In the genomic region with DNA sequence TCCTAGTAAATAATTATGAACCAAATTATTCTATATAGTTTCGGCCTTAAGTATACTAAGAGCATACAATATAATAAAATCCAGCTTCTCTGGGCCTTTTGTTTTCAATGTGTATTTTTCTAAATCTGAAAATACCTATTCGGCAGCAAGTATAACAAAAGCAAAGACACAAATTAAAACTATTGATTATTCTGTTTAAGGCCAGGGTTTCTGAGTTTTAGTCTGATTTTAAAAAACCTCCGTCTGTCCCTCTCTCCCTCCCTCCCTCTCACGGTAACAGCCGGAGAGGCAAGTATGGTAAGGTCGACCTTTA, we compare ENCODE assay signal across 1 cellular context.
TF ChIP-seq lines count a peak whose summit lies in the region.

No MANE protein-coding gene starts in this region.

TF ChIP-seq in HepG2, 621 proteins besides CTCF, POLR2A, EP300 and RAD21 (continues in another document):
- no peak for TF ChIP-seq ZNF3 (CRISPR knock-in tag; IDR thresholded peaks at IDR 0.05)
- TF ChIP-seq XRCC5 (optimal IDR thresholded peaks at IDR 0.05; ENCODE audit: low read length): no peak
- 0 out of 2 replicates have a peak, but pooled peaks have one; percentile 21 for TF ChIP-seq SSRP1 (CRISPR knock-in tag; IDR thresholded peaks at IDR 0.05)
- 0 out of 2 replicates have a peak, but pooled peaks have one; percentile 31 for TF ChIP-seq ZNF670 (CRISPR knock-in tag; IDR thresholded peaks at IDR 0.05; ENCODE audit: borderline replicate concordance)
- peak; percentile 61; the same call in 1 of the 2 replicates for TF ChIP-seq SAP130 (CRISPR knock-in tag; IDR thresholded peaks at IDR 0.05; ENCODE audit: low read depth)
- TF ChIP-seq SNRNP70 (IDR thresholded peaks at IDR 0.05; ENCODE audit: low read depth, low read length): no peak
- no peak for TF ChIP-seq KDM4B (CRISPR knock-in tag; IDR thresholded peaks at IDR 0.05)
- TF ChIP-seq EZH2 (conservative IDR thresholded peaks at IDR 0.05; ENCODE audit: low read depth, low read length): no peak
- TF ChIP-seq ZNF878 (CRISPR knock-in tag; IDR thresholded peaks at IDR 0.05): 0 out of 2 replicates have a peak, but pooled peaks have one; percentile 53
- no peak for TF ChIP-seq ZNF720 (CRISPR knock-in tag; IDR thresholded peaks at IDR 0.05)
- TF ChIP-seq, protein P1, sequence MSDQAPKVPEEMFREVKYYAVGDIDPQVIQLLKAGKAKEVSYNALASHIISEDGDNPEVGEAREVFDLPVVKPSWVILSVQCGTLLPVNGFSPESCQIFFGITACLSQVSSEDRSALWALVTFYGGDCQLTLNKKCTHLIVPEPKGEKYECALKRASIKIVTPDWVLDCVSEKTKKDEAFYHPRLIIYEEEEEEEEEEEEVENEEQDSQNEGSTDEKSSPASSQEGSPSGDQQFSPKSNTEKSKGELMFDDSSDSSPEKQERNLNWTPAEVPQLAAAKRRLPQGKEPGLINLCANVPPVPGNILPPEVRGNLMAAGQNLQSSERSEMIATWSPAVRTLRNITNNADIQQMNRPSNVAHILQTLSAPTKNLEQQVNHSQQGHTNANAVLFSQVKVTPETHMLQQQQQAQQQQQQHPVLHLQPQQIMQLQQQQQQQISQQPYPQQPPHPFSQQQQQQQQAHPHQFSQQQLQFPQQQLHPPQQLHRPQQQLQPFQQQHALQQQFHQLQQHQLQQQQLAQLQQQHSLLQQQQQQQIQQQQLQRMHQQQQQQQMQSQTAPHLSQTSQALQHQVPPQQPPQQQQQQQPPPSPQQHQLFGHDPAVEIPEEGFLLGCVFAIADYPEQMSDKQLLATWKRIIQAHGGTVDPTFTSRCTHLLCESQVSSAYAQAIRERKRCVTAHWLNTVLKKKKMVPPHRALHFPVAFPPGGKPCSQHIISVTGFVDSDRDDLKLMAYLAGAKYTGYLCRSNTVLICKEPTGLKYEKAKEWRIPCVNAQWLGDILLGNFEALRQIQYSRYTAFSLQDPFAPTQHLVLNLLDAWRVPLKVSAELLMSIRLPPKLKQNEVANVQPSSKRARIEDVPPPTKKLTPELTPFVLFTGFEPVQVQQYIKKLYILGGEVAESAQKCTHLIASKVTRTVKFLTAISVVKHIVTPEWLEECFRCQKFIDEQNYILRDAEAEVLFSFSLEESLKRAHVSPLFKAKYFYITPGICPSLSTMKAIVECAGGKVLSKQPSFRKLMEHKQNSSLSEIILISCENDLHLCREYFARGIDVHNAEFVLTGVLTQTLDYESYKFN (CRISPR knock-in tag; conservative IDR thresholded peaks at IDR 0.05): 0 out of 2 replicates have a peak, but pooled peaks have one; percentile 63
- TF ChIP-seq, protein P2, sequence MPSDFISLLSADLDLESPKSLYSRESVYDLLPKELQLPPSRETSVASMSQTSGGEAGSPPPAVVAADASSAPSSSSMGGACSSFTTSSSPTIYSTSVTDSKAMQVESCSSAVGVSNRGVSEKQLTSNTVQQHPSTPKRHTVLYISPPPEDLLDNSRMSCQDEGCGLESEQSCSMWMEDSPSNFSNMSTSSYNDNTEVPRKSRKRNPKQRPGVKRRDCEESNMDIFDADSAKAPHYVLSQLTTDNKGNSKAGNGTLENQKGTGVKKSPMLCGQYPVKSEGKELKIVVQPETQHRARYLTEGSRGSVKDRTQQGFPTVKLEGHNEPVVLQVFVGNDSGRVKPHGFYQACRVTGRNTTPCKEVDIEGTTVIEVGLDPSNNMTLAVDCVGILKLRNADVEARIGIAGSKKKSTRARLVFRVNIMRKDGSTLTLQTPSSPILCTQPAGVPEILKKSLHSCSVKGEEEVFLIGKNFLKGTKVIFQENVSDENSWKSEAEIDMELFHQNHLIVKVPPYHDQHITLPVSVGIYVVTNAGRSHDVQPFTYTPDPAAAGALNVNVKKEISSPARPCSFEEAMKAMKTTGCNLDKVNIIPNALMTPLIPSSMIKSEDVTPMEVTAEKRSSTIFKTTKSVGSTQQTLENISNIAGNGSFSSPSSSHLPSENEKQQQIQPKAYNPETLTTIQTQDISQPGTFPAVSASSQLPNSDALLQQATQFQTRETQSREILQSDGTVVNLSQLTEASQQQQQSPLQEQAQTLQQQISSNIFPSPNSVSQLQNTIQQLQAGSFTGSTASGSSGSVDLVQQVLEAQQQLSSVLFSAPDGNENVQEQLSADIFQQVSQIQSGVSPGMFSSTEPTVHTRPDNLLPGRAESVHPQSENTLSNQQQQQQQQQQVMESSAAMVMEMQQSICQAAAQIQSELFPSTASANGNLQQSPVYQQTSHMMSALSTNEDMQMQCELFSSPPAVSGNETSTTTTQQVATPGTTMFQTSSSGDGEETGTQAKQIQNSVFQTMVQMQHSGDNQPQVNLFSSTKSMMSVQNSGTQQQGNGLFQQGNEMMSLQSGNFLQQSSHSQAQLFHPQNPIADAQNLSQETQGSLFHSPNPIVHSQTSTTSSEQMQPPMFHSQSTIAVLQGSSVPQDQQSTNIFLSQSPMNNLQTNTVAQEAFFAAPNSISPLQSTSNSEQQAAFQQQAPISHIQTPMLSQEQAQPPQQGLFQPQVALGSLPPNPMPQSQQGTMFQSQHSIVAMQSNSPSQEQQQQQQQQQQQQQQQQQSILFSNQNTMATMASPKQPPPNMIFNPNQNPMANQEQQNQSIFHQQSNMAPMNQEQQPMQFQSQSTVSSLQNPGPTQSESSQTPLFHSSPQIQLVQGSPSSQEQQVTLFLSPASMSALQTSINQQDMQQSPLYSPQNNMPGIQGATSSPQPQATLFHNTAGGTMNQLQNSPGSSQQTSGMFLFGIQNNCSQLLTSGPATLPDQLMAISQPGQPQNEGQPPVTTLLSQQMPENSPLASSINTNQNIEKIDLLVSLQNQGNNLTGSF (CRISPR knock-in tag; IDR thresholded peaks at IDR 0.05): no peak
- TF ChIP-seq ZNF207 (IDR thresholded peaks at IDR 0.05; ENCODE audit: borderline replicate concordance): no peak
- no peak for TF ChIP-seq RFXANK (CRISPR knock-in tag; IDR thresholded peaks at IDR 0.05)
- TF ChIP-seq SRF (IDR thresholded peaks at IDR 0.05; ENCODE audit: low read depth, low read length): peak; percentile 51; the same call in 1 of the 2 replicates
- TF ChIP-seq CEBPG (CRISPR knock-in tag; IDR thresholded peaks at IDR 0.05): 0 out of 2 replicates have a peak, but pooled peaks have one; percentile 10
- TF ChIP-seq ZBTB42 (CRISPR knock-in tag; IDR thresholded peaks at IDR 0.05): no peak
- no peak for TF ChIP-seq AGO1 (IDR thresholded peaks at IDR 0.05; ENCODE audit: low read depth, low read length, poor library complexity, severe bottlenecking)
- no peak for TF ChIP-seq ETV5 (CRISPR knock-in tag; IDR thresholded peaks at IDR 0.05; ENCODE audit: borderline replicate concordance)
- no peak for TF ChIP-seq HNF4G (IDR thresholded peaks at IDR 0.05; ENCODE audit: borderline replicate concordance, low read depth, low read length)
- TF ChIP-seq HNF4G (CRISPR knock-in tag; IDR thresholded peaks at IDR 0.05; ENCODE audit: borderline replicate concordance, low read depth): no peak
- TF ChIP-seq ZNF430 (CRISPR knock-in tag; IDR thresholded peaks at IDR 0.05): 0 out of 2 replicates have a peak, but pooled peaks have one; percentile 52
- no peak for TF ChIP-seq HDAC6 (IDR thresholded peaks at IDR 0.05; ENCODE audit: low read depth, low read length)
- TF ChIP-seq, protein P3, sequence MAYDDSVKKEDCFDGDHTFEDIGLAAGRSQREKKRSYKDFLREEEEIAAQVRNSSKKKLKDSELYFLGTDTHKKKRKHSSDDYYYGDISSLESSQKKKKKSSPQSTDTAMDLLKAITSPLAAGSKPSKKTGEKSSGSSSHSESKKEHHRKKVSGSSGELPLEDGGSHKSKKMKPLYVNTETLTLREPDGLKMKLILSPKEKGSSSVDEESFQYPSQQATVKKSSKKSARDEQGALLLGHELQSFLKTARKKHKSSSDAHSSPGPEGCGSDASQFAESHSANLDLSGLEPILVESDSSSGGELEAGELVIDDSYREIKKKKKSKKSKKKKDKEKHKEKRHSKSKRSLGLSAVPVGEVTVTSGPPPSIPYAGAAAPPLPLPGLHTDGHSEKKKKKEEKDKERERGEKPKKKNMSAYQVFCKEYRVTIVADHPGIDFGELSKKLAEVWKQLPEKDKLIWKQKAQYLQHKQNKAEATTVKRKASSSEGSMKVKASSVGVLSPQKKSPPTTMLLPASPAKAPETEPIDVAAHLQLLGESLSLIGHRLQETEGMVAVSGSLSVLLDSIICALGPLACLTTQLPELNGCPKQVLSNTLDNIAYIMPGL (CRISPR knock-in tag; IDR thresholded peaks at IDR 0.05; ENCODE audit: borderline replicate concordance in 1 of 2, low read depth in 1 of 2): peak in 1 of 2 experiments; percentile 50; a peak in 1 of 4 replicates
- TF ChIP-seq, protein P4, sequence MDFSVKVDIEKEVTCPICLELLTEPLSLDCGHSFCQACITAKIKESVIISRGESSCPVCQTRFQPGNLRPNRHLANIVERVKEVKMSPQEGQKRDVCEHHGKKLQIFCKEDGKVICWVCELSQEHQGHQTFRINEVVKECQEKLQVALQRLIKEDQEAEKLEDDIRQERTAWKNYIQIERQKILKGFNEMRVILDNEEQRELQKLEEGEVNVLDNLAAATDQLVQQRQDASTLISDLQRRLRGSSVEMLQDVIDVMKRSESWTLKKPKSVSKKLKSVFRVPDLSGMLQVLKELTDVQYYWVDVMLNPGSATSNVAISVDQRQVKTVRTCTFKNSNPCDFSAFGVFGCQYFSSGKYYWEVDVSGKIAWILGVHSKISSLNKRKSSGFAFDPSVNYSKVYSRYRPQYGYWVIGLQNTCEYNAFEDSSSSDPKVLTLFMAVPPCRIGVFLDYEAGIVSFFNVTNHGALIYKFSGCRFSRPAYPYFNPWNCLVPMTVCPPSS (IDR thresholded peaks at IDR 0.05): no peak
- TF ChIP-seq, protein P5, sequence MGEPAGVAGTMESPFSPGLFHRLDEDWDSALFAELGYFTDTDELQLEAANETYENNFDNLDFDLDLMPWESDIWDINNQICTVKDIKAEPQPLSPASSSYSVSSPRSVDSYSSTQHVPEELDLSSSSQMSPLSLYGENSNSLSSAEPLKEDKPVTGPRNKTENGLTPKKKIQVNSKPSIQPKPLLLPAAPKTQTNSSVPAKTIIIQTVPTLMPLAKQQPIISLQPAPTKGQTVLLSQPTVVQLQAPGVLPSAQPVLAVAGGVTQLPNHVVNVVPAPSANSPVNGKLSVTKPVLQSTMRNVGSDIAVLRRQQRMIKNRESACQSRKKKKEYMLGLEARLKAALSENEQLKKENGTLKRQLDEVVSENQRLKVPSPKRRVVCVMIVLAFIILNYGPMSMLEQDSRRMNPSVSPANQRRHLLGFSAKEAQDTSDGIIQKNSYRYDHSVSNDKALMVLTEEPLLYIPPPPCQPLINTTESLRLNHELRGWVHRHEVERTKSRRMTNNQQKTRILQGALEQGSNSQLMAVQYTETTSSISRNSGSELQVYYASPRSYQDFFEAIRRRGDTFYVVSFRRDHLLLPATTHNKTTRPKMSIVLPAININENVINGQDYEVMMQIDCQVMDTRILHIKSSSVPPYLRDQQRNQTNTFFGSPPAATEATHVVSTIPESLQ (CRISPR knock-in tag; conservative IDR thresholded peaks at IDR 0.05): no peak
- no peak for TF ChIP-seq ZNF235 (CRISPR knock-in tag; IDR thresholded peaks at IDR 0.05; ENCODE audit: borderline replicate concordance)
- peak; percentile 37; the same call in 1 of the 2 replicates for TF ChIP-seq SMC3 (IDR thresholded peaks at IDR 0.05; ENCODE audit: low read length)
- TF ChIP-seq MED1 (CRISPR knock-in tag; IDR thresholded peaks at IDR 0.05): no peak
- TF ChIP-seq, protein P6, sequence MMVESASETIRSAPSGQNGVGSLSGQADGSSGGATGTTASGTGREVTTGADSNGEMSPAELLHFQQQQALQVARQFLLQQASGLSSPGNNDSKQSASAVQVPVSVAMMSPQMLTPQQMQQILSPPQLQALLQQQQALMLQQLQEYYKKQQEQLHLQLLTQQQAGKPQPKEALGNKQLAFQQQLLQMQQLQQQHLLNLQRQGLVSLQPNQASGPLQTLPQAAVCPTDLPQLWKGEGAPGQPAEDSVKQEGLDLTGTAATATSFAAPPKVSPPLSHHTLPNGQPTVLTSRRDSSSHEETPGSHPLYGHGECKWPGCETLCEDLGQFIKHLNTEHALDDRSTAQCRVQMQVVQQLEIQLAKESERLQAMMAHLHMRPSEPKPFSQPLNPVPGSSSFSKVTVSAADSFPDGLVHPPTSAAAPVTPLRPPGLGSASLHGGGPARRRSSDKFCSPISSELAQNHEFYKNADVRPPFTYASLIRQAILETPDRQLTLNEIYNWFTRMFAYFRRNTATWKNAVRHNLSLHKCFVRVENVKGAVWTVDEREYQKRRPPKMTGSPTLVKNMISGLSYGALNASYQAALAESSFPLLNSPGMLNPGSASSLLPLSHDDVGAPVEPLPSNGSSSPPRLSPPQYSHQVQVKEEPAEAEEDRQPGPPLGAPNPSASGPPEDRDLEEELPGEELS (CRISPR knock-in tag; IDR thresholded peaks at IDR 0.05): no peak
- TF ChIP-seq, protein P7, sequence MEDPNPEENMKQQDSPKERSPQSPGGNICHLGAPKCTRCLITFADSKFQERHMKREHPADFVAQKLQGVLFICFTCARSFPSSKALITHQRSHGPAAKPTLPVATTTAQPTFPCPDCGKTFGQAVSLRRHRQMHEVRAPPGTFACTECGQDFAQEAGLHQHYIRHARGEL (CRISPR knock-in tag; IDR thresholded peaks at IDR 0.05): no peak
- TF ChIP-seq SNAI1 (CRISPR knock-in tag; IDR thresholded peaks at IDR 0.05; ENCODE audit: borderline replicate concordance): no peak
- no peak for TF ChIP-seq ZNF564 (CRISPR knock-in tag; IDR thresholded peaks at IDR 0.05)
- TF ChIP-seq TEAD3 (CRISPR knock-in tag; optimal IDR thresholded peaks at IDR 0.05; ENCODE audit: borderline replicate concordance): peak; percentile 6
- 0 out of 2 replicates have a peak, but pooled peaks have one; percentile 57 for TF ChIP-seq MBD4 (IDR thresholded peaks at IDR 0.05; ENCODE audit: borderline replicate concordance, low read length)
- TF ChIP-seq, protein P8, sequence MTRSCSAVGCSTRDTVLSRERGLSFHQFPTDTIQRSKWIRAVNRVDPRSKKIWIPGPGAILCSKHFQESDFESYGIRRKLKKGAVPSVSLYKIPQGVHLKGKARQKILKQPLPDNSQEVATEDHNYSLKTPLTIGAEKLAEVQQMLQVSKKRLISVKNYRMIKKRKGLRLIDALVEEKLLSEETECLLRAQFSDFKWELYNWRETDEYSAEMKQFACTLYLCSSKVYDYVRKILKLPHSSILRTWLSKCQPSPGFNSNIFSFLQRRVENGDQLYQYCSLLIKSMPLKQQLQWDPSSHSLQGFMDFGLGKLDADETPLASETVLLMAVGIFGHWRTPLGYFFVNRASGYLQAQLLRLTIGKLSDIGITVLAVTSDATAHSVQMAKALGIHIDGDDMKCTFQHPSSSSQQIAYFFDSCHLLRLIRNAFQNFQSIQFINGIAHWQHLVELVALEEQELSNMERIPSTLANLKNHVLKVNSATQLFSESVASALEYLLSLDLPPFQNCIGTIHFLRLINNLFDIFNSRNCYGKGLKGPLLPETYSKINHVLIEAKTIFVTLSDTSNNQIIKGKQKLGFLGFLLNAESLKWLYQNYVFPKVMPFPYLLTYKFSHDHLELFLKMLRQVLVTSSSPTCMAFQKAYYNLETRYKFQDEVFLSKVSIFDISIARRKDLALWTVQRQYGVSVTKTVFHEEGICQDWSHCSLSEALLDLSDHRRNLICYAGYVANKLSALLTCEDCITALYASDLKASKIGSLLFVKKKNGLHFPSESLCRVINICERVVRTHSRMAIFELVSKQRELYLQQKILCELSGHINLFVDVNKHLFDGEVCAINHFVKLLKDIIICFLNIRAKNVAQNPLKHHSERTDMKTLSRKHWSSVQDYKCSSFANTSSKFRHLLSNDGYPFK (CRISPR knock-in tag; IDR thresholded peaks at IDR 0.05; ENCODE audit: borderline replicate concordance): no peak
- TF ChIP-seq ZFP37 (CRISPR knock-in tag; IDR thresholded peaks at IDR 0.05; ENCODE audit: borderline replicate concordance): no peak
- no peak for TF ChIP-seq ZNF761 (CRISPR knock-in tag; conservative IDR thresholded peaks at IDR 0.05)
- TF ChIP-seq ZNF629 (CRISPR knock-in tag; conservative IDR thresholded peaks at IDR 0.05): no peak
